ENCODE assay signal across 8 cellular contexts in genomic region chrX:49001521-49002090, GRCh38. TPM values are rescaled to one million over a fixed set of nuclear protein-coding genes. Genes with fewer than 3 reads are reported as not detected.
DNase-seq lines count a peak whose midpoint lies in the region; ATAC-seq and TF ChIP-seq lines count a peak whose summit lies in the region.

No MANE protein-coding gene starts in this region.

- intact Hi-C loops in mucosa of descending colon (cut with DNase I, micrococcal nuclease), result no loop called here

- peak in 2 of 3 experiments; percentile 48 to 75 for DNase-seq in NCI-H1417 (lab: John Stamatoyannopoulos, UW)
- DNase-seq in NCI-H1417 treated with DMSO at 0.1 percent for 48 hours (lab: John Stamatoyannopoulos, UW), result no peak
- peak; percentile 48 for DNase-seq in NCI-H2171 treated with DMSO at 0.1 percent for 48 hours (lab: John Stamatoyannopoulos, UW)
- peak; percentile 7 to 8 for DNase-seq in activated CD8-positive, alpha-beta memory T cell treated with anti-CD3 and anti-CD28 coated beads for 4 hours (ENCODE audit: low read depth in 2 of 2)
- peak; percentile 19 for DNase-seq in epidermal melanocyte (ENCODE audit: insufficient read length, low spot score)
- peak in 2 of 3 donors; percentile 10 to 50 for DNase-seq in mucosa of descending colon
- DNase-seq in stimulated activated CD8-positive, alpha-beta memory T cell treated with anti-CD3 and anti-CD28 coated beads, Interleukin-7, amount 100 ng/mL, for 4 hours (ENCODE audit: low read depth in 2 of 2), result peak; percentile 29 to 40

- no peaks in the 10 kb centered on the region for H3K4me1 ChIP-seq in mucosa of descending colon (ENCODE audit: low read depth)

- no peak for TF ChIP-seq CTCF in mucosa of descending colon (IDR thresholded peaks at IDR 0.05)

- H3K36me3 ChIP-seq in mucosa of descending colon (ENCODE audit: low read depth), result no peaks in the 10 kb centered on the region

- H3K9me3 ChIP-seq in mucosa of descending colon, result no peaks in the 10 kb centered on the region

- H3K4me3 ChIP-seq in mucosa of descending colon, result peak overlapping the region; percentile 44

- ATAC-seq in HG02840 (IDR thresholded peaks at IDR 0.05; ENCODE audit: low FRiP score, unreplicated experiment) (peak; percentile 20), mucosa of descending colon (peak; percentile 21)

RNA-seq across cellular contexts. Expression of gene GRIPAP1, which starts 0.5 kb away (rescaled TPM):
- total RNA-seq in mucosa of descending colon, result 10 to 100 TPM; 39.5 to 48.9 (median 47.5) TPM

RNA-seq across cellular contexts. Expression of gene KCND1, which starts 30.0 kb away (rescaled TPM):
- total RNA-seq in mucosa of descending colon, result 1 to 10 TPM in 1 of 3 donors, under 1 TPM in 2; 0.87 to 1.6 (median 0.93) TPM

RNA-seq across cellular contexts. Expression of gene TFE3, which starts 41.6 kb away (rescaled TPM):
- total RNA-seq in mucosa of descending colon, result 10 to 100 TPM; 26.6 to 46.6 (median 28.1) TPM

RNA-seq across cellular contexts. Expression of gene OTUD5, which starts 44.2 kb away (rescaled TPM):
- total RNA-seq in mucosa of descending colon, result 10 to 100 TPM; 43.6 to 56.5 (median 52.5) TPM

RNA-seq across cellular contexts. Expression of gene CCDC120, which starts 57.2 kb away (rescaled TPM):
- 10 to 100 TPM; 11.6 to 16.7 (median 12.5) TPM for total RNA-seq in mucosa of descending colon
